ENCODE assay signal across 12 cellular contexts in the genomic region with DNA sequence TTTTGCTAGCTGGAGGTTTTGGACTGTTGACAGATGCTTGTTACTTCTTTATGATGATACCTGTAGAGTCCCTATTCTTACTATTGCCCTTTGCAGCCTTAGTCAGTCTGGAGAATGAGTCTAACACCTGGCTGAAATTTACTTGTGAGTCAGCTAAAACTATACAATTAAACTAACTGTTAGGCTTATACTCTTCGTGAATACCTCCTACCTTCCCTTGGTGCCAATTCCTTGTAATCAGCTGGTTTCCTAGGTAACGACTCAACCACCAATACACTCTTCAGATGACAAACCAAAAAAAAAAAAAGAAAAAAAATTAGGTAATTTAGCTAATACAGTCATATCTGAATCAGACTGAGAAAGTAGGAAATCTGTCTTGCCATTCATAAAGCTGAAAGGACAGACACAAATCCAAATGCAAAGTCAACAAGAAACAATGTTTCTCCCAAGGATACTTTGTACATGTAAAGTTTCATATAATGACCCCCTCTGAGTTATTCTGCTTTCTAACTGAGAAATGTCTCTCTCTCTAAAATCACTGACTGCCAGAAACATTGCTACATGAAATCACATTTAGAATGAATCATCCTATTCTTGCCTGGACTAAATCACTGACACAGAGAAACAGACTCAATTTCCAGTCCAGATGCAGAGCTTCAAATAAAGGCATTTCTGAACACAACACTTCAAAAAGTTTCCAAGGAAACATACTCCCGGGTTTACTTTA. TPM values are rescaled to one million over a fixed set of nuclear protein-coding genes. Genes with fewer than 3 reads are reported as not detected.
DNase-seq lines count a peak whose midpoint lies in the region; TF ChIP-seq lines count a peak whose summit lies in the region.
"Had no signal": no experiment of that assay in that cellular context is flagged by ENCODE, and none has a peak within 500 bp of the region (broad histone marks: within the 10 kb centered on the region; RNA-seq: fewer than 3 reads in every experiment).

No MANE protein-coding gene starts in this region.

- peaks cover 0 to 9% of the 10 kb centered on the region in 2 donors for H3K4me1 ChIP-seq in muscle layer of duodenum (ENCODE audit: control insufficient read depth in 1 of 2, insufficient read depth in 2 of 2, low read length in 2 of 2)
- no peaks in the 10 kb centered on the region for H3K4me1 ChIP-seq in stomach

- H3K27me3 ChIP-seq in muscle layer of duodenum (ENCODE audit: low read depth, low read length) (no peaks in the 10 kb centered on the region), stomach (no peaks in the 10 kb centered on the region)

- H3K4me3 ChIP-seq in muscle layer of duodenum (ENCODE audit: low read depth in 1 of 2, low read length in 2 of 2): no peak overlapping the region
- H3K4me3 ChIP-seq in stomach: no peak overlapping the region

- TF ChIP-seq POLR2A in stomach (IDR thresholded peaks at IDR 0.05): no peak

- H3K9me3 ChIP-seq in muscle layer of duodenum (ENCODE audit: control insufficient read depth in 1 of 2, low read length in 2 of 2) (no peaks in the 10 kb centered on the region), stomach (no peaks in the 10 kb centered on the region)

- WGBS in stomach, 5 donors: 59 to 78% (median 73%) methylated on average over 3 of the region's 3 CpGs

- DNase-seq in COR-L47 (lab: John Stamatoyannopoulos, UW) (peak; percentile 12), NCI-H226 (peak; percentile 80), dermis blood vessel endothelial cell (peak; percentile 50), RPMI8226 (no peak), stomach (no peak), NCI-H82 treated with DMSO at 0.1 percent for 48 hours (lab: John Stamatoyannopoulos, UW; ENCODE audit: unreplicated experiment) (no peak), NCI-H2029 (lab: John Stamatoyannopoulos, UW) (no peak)
- DNase-seq: H9, NCI-H1694, right cardiac atrium, SIG-M5 had no signal

- no peak for TF ChIP-seq EP300 in stomach (IDR thresholded peaks at IDR 0.05)

- H3K27ac ChIP-seq in muscle layer of duodenum (ENCODE audit: low read length) (peak overlapping the region; percentile 52), stomach (peak overlapping the region in 2 of 5 donors; percentile 37 to 48)

- TF ChIP-seq CTCF in stomach (IDR thresholded peaks at IDR 0.05): no peak

- peaks cover 27 to 62% of the 10 kb centered on the region in 2 donors for H3K36me3 ChIP-seq in muscle layer of duodenum (ENCODE audit: control insufficient read depth in 1 of 2, insufficient read depth in 2 of 2, low read length in 2 of 2)
- peaks cover 6 to 80% (median 78%) of the 10 kb centered on the region in 4 donors for H3K36me3 ChIP-seq in stomach

- intact Hi-C loops in stomach (cut with DNase I; ENCODE audit: low total_unique reads): no loop called here

RNA-seq across cellular contexts. Expression of gene CDKL1, which starts 56.5 kb away (rescaled TPM):
- 15.0 and 43.6 TPM in 2 replicates for total RNA-seq in dermis blood vessel endothelial cell
- 100 to 1,000 TPM in 1 of 5 donors, 1 to 10 TPM in 2, under 1 TPM in 1, not detected in 1; 0.89 to 174 (median 5.6) TPM for total RNA-seq in stomach
- 1 to 10 TPM in 2 of 3 donors, under 1 TPM in 1; 0.61 to 1.4 (median 1.0) TPM for polyA plus RNA-seq in stomach

Comparison
In these comparisons a context has a peak if more than half of its experiments do, and no peak if none do; other contexts are left out.
1. DNase-seq: peak in COR-L47 (single experiment), NCI-H226 (single experiment) and dermis blood vessel endothelial cell (single experiment); none in RPMI8226 (single experiment), stomach (single experiment), NCI-H82 treated with DMSO at 0.1 percent for 48 hours (single experiment) and NCI-H2029 (single experiment).